ENCODE assay signal across 8 cellular contexts in genomic region chr1:40979241-40980067, GRCh38. TPM values are rescaled to one million over a fixed set of nuclear protein-coding genes. Genes with fewer than 3 reads are reported as not detected.
DNase-seq lines count a peak whose midpoint lies in the region; ATAC-seq and TF ChIP-seq lines count a peak whose summit lies in the region.

TSS of gene CTPS1 (plus strand) at chr1:40979696. CDS start at chr1:40983291, 3,595 bp downstream.

- TF ChIP-seq EP300 in suprapubic skin (IDR thresholded peaks at IDR 0.05): no peak

- peak within 1 kb of the TSS; percentile 95 for H3K27ac ChIP-seq in SK-N-MC
- peak within 1 kb of the TSS; percentile 94 for H3K27ac ChIP-seq in suprapubic skin

- no peaks in the 10 kb centered on the region for H3K9me3 Mint-ChIP-seq in activated naive CD4-positive, alpha-beta T cell treated with anti-CD3 and anti-CD28 coated beads, Interleukin-2, amount 10 ng/mL, durations not matched to agents 7 days and 5 days

- H3K4me3 ChIP-seq in SK-N-MC (peak within 1 kb of the TSS; percentile 76), suprapubic skin (peak within 1 kb of the TSS; percentile 74)

- peaks cover 8% of the 10 kb centered on the region for H3K27me3 Mint-ChIP-seq in activated naive CD4-positive, alpha-beta T cell treated with anti-CD3 and anti-CD28 coated beads, Interleukin-2, amount 10 ng/mL, durations not matched to agents 7 days and 5 days

- no peak for TF ChIP-seq CTCF in suprapubic skin (IDR thresholded peaks at IDR 0.05)

- 4% methylated on average over 15 of the region's 96 CpGs for WGBS in suprapubic skin

- ATAC-seq in HG02588 (IDR thresholded peaks at IDR 0.05; ENCODE audit: unreplicated experiment): peak; percentile 85

- H3K27ac Mint-ChIP-seq in activated naive CD4-positive, alpha-beta T cell treated with anti-CD3 and anti-CD28 coated beads, Interleukin-2, amount 10 ng/mL, durations not matched to agents 7 days and 5 days: peak within 1 kb of the TSS; percentile 91

- no peaks in the 10 kb centered on the region for H3K9me3 ChIP-seq in SK-N-MC (ENCODE audit: low read depth, low read length)
- H3K9me3 ChIP-seq in suprapubic skin: no peaks in the 10 kb centered on the region

- peak within 1 kb of the TSS; percentile 81 for H3K4me3 Mint-ChIP-seq in activated naive CD4-positive, alpha-beta T cell treated with anti-CD3 and anti-CD28 coated beads, Interleukin-2, amount 10 ng/mL, durations not matched to agents 7 days and 5 days

- peaks cover 42% of the 10 kb centered on the region for H3K4me1 Mint-ChIP-seq in activated naive CD4-positive, alpha-beta T cell treated with anti-CD3 and anti-CD28 coated beads, Interleukin-2, amount 10 ng/mL, durations not matched to agents 7 days and 5 days

- H3K36me3 Mint-ChIP-seq in activated naive CD4-positive, alpha-beta T cell treated with anti-CD3 and anti-CD28 coated beads, Interleukin-2, amount 10 ng/mL, durations not matched to agents 7 days and 5 days: peaks cover 22% of the 10 kb centered on the region

- H3K27me3 ChIP-seq in suprapubic skin: no peaks in the 10 kb centered on the region

- H3K36me3 ChIP-seq in SK-N-MC (ENCODE audit: insufficient read depth, low read length) (peaks cover 29% of the 10 kb centered on the region), suprapubic skin (peaks cover 3% of the 10 kb centered on the region)

- peaks cover 46% of the 10 kb centered on the region for H3K4me1 ChIP-seq in suprapubic skin

- peak; percentile 55 for TF ChIP-seq POLR2A in GM10847 (IDR thresholded peaks at IDR 0.05; ENCODE audit: extremely low read depth, insufficient read length)
- TF ChIP-seq POLR2A in suprapubic skin (IDR thresholded peaks at IDR 0.05): no peak

- peak; percentile 73 for DNase-seq in NCI-H1048 (lab: John Stamatoyannopoulos, UW)
- DNase-seq in SK-N-MC (ENCODE audit: low read depth, low spot score): peak; percentile 44
- peak; percentile 96 for DNase-seq in activated naive CD4-positive, alpha-beta T cell treated with anti-CD3 and anti-CD28 coated beads, Interleukin-2, amount 10 ng/mL, durations not matched to agents 7 days and 5 days
- peak; percentile 99 for DNase-seq in germinal center (ENCODE audit: low spot score)
- peak; percentile 47 to 99 (median 95) for DNase-seq in nucleus accumbens (lab: John Stamatoyannopoulos, UW)
- peak; percentile 96 to 97 for DNase-seq in suprapubic skin (ENCODE audit: low spot score in 2 of 2)

- H3K9ac ChIP-seq in SK-N-MC (ENCODE audit: insufficient read length): peak within 1 kb of the TSS; percentile 92

- CTCF ChIA-PET in activated naive CD4-positive, alpha-beta T cell treated with anti-CD3 and anti-CD28 coated beads, Interleukin-2, amount 10 ng/mL, durations not matched to agents 7 days and 5 days (lab: Charles Lee): interaction anchor here (1.1 kb wide), 1 partner anchor 24 kb away, joined by 3 read pairs; no protein-coding TSS in a partner anchor

RNA-seq across cellular contexts. Expression of gene CTPS1, which starts in this region (rescaled TPM):
- 10 to 100 TPM; 15.9 to 23.6 (median 20.0) TPM for total RNA-seq in suprapubic skin

Comparison
In these comparisons a context has a peak if more than half of its experiments do, and no peak if none do; other contexts are left out.
1. Peak in every context shown above with its lines: DNase-seq, ATAC-seq, H3K4me3 ChIP-seq and H3K27ac ChIP-seq.
2. DNase-seq: peak in every context shown above with its lines; median percentile 99 in germinal center; 96 in suprapubic skin; 96 in activated naive CD4-positive, alpha-beta T cell treated with anti-CD3 and anti-CD28 coated beads, Interleukin-2, amount 10 ng/mL, durations not matched to agents 7 days and 5 days; 95 in nucleus accumbens; 73 in NCI-H1048; 44 in SK-N-MC.